8 cellular contexts compared by ENCODE assay signal in the genomic region with DNA sequence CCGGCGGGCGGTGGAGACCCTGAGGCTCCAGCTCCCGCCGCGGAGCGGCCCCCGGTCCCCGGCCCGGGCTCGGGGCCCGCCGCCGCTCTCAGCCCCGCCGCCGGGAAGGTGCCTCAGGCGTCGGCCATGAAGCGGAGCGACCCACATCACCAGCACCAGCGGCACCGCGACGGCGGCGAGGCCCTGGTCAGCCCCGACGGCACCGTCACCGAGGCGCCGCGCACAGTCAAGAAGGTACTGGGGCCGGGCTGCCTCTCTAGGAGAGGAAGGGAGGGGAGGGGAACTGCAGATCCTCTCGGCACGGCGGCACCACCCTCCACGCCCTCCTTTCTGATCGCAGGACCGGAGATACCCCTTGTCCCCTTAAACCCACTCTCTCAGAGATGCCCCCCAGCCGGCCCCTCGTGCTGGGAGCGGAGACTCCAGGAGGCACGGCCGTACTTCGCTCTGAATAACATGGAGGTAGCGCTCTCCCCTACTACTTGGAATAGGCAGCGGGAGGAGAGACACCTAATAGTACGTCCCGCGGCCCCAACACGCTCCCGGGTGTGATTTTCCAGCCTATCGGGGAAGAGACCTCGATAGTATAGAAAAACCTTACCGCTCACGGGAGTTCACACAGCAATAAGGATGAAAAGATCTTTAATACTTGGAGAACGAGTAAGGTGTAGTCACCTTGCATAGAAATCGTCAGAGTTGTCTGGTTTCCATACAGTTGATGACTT. TPM values are rescaled to one million over a fixed set of nuclear protein-coding genes. Genes with fewer than 3 reads are reported as not detected.
A peak's percentile ranks its signal among the peaks of the same experiment; 100 is the strongest.
DNase-seq lines count a peak whose midpoint lies in the region; ATAC-seq, FAIRE-seq and TF ChIP-seq lines count a peak whose summit lies in the region.

No MANE protein-coding gene starts in this region.

- H3K27ac ChIP-seq in endothelial cell of umbilical vein (ENCODE audit: insufficient read depth, low read depth, low read length) = peak overlapping the region; percentile 10

- H3K4me1 Mint-ChIP-seq in activated CD8-positive, alpha-beta memory T cell treated with anti-CD3 and anti-CD28 coated beads, Interleukin-2, amount 10 ng/mL, durations not matched to agents 7 days and 5 days = peaks cover 30% of the 10 kb centered on the region

- intact Hi-C loops in endothelial cell of umbilical vein (cut with micrococcal nuclease) = loop anchor here (1.0 kb wide), 1 partner anchor 46 kb away; no protein-coding TSS in a partner anchor

- H3K27me3 Mint-ChIP-seq in activated CD8-positive, alpha-beta memory T cell treated with anti-CD3 and anti-CD28 coated beads, Interleukin-2, amount 10 ng/mL, durations not matched to agents 7 days and 5 days = no peaks in the 10 kb centered on the region

- H4K20me1 ChIP-seq in endothelial cell of umbilical vein (replicated peaks; ENCODE audit: control insufficient read depth, extremely low read depth, insufficient read depth, low read length) = no peaks in the 10 kb centered on the region

- H2AFZ ChIP-seq in endothelial cell of umbilical vein (ENCODE audit: low read depth, low read length) = peak overlapping the region; percentile 92

- TF ChIP-seq POLR2A in endothelial cell of umbilical vein (IDR thresholded peaks at IDR 0.05; ENCODE audit: low read depth, low read length) = peak; percentile 46

- peak; percentile 13 for ATAC-seq in GM18870 (IDR thresholded peaks at IDR 0.05; ENCODE audit: unreplicated experiment)
- peak; percentile 16 for ATAC-seq in HG03108 (IDR thresholded peaks at IDR 0.05; ENCODE audit: unreplicated experiment)
- peak; percentile 52 for ATAC-seq in activated CD8-positive, alpha-beta memory T cell treated with anti-CD3 and anti-CD28 coated beads, Interleukin-2, amount 10 ng/mL, durations not matched to agents 7 days and 5 days

- dilution Hi-C loops in endothelial cell of umbilical vein (cut with MboI; ENCODE audit: extremely low pct_ligation_motif_present, low sequenced_read_pairs) = no loop called here

- H3K4me1 ChIP-seq in endothelial cell of umbilical vein (ENCODE audit: control insufficient read depth, extremely low read depth, insufficient read depth, low read length) (peaks cover 22% of the 10 kb centered on the region), mucosa of stomach (ENCODE audit: control insufficient read depth, insufficient read depth, low read length) (peaks cover 13% of the 10 kb centered on the region)

- H3K4me3 Mint-ChIP-seq in activated CD8-positive, alpha-beta memory T cell treated with anti-CD3 and anti-CD28 coated beads, Interleukin-2, amount 10 ng/mL, durations not matched to agents 7 days and 5 days = peak overlapping the region; percentile 88

- H3K27me3 ChIP-seq in endothelial cell of umbilical vein (ENCODE audit: control insufficient read depth in 2 of 2, insufficient read depth in 2 of 2, low read length in 2 of 2) (no peaks in the 10 kb centered on the region), mucosa of stomach (ENCODE audit: control insufficient read depth, insufficient read depth, low read length) (no peaks in the 10 kb centered on the region)

- in situ Hi-C loops in ACHN (cut with HindIII; ENCODE audit: low pct_ligation_motif_present, low pct_unique_long_range_greater_than_20kb, low sequenced_read_pairs) = no loop called here

- FAIRE-seq in endothelial cell of umbilical vein (lab: Jason Lieb, UNC) = no peak

- no TSS peak for BruUV-seq in endothelial cell of umbilical vein (replicated peaks; lab: Mats Ljungman, UMichigan)

- H3K4me2 ChIP-seq in endothelial cell of umbilical vein (ENCODE audit: insufficient read depth, low read length) = peak overlapping the region; percentile 79

- DNase-seq in ACHN (peak; percentile 61), NCI-H748 (lab: John Stamatoyannopoulos, UW; ENCODE audit: unreplicated experiment) (peak; percentile 71), endothelial cell of umbilical vein (ENCODE audit: low read depth, low spot score) (peak; percentile 72)
- peak; percentile 74 for DNase-seq in activated CD8-positive, alpha-beta memory T cell treated with anti-CD3 and anti-CD28 coated beads, Interleukin-2, amount 10 ng/mL, durations not matched to agents 7 days and 5 days
- peak; percentile 22 for DNase-seq in stimulated activated CD8-positive, alpha-beta memory T cell treated with anti-CD3 and anti-CD28 coated beads, Interleukin-7, amount 100 ng/mL, for 24 hours (ENCODE audit: low read depth)

- H3K27ac Mint-ChIP-seq in activated CD8-positive, alpha-beta memory T cell treated with anti-CD3 and anti-CD28 coated beads, Interleukin-2, amount 10 ng/mL, durations not matched to agents 7 days and 5 days = peak overlapping the region; percentile 83

- peaks cover 2% of the 10 kb centered on the region for H3K79me2 ChIP-seq in endothelial cell of umbilical vein (ENCODE audit: control insufficient read depth, insufficient read depth, low read length)

- H3K4me3 ChIP-seq in endothelial cell of umbilical vein (replicated peaks in 1 of 3; ENCODE audit: insufficient read depth in 1 of 3, low read depth in 1 of 3, low read length in 3 of 3) (peak overlapping the region; percentile 74 to 94 (median 79)), mucosa of stomach (ENCODE audit: low read length) (peak overlapping the region; percentile 24)

- no peaks in the 10 kb centered on the region for H3K36me3 ChIP-seq in endothelial cell of umbilical vein (ENCODE audit: control insufficient read depth in 2 of 2, extremely low read depth in 1 of 2, insufficient read depth in 2 of 2, low read length in 2 of 2)
- H3K36me3 ChIP-seq in mucosa of stomach (ENCODE audit: control insufficient read depth, insufficient read depth, low read length) = no peaks in the 10 kb centered on the region

- H3K9ac ChIP-seq in endothelial cell of umbilical vein (replicated peaks; ENCODE audit: extremely low read depth, insufficient read depth, low read length) (peak overlapping the region; percentile 76), mucosa of stomach (ENCODE audit: low read length) (peak overlapping the region; percentile 47)

- TF ChIP-seq CTCF in endothelial cell of umbilical vein (IDR thresholded peaks at IDR 0.05; ENCODE audit: extremely low read depth in 1 of 2, insufficient read depth in 1 of 2, low read depth in 1 of 2, low read length in 2 of 2) = no peak

- no peaks in the 10 kb centered on the region for H3K9me3 Mint-ChIP-seq in activated CD8-positive, alpha-beta memory T cell treated with anti-CD3 and anti-CD28 coated beads, Interleukin-2, amount 10 ng/mL, durations not matched to agents 7 days and 5 days (ENCODE audit: low read depth)

- no peaks in the 10 kb centered on the region for H3K9me1 ChIP-seq in endothelial cell of umbilical vein (replicated peaks; ENCODE audit: control insufficient read depth, extremely low read depth, insufficient read depth, low read length)

- CTCF ChIA-PET in activated CD8-positive, alpha-beta memory T cell treated with anti-CD3 and anti-CD28 coated beads, Interleukin-2, amount 10 ng/mL, durations not matched to agents 7 days and 5 days (lab: Charles Lee) = interaction anchor here (0.8 to 10.9 kb wide), 11 partner anchors 7 to 600 kb away, joined by 3 to 232 read pairs (median 4); no protein-coding TSS in a partner anchor
- CTCF ChIA-PET in endothelial cell of umbilical vein (lab: Charles Lee) = interaction anchor here (0.7 to 1.7 kb wide), 19 partner anchors 8 to 422 kb away, joined by 3 to 16 read pairs (median 4); no protein-coding TSS in a partner anchor

- no peaks in the 10 kb centered on the region for H3K36me3 Mint-ChIP-seq in activated CD8-positive, alpha-beta memory T cell treated with anti-CD3 and anti-CD28 coated beads, Interleukin-2, amount 10 ng/mL, durations not matched to agents 7 days and 5 days

- POLR2A ChIA-PET in endothelial cell of umbilical vein (lab: Charles Lee) = interaction anchor here (0.6 kb wide), 1 partner anchor 675 kb away, joined by 5 read pairs; no protein-coding TSS in a partner anchor

- no peaks in the 10 kb centered on the region for H3K9me3 ChIP-seq in endothelial cell of umbilical vein (replicated peaks; ENCODE audit: control insufficient read depth, insufficient read depth, low read length)
- no peaks in the 10 kb centered on the region for H3K9me3 ChIP-seq in mucosa of stomach (ENCODE audit: control insufficient read depth, low read length)

TF ChIP-seq in endothelial cell of umbilical vein, 7 proteins besides CTCF, POLR2A, EP300 and RAD21 (continues in another document):
- TF ChIP-seq MYC (IDR thresholded peaks at IDR 0.05; ENCODE audit: low read depth, low read length) = no peak
- TF ChIP-seq GATA2 (IDR thresholded peaks at IDR 0.05; ENCODE audit: insufficient read depth, insufficient read length, low read depth, low read length) = no peak
- TF ChIP-seq MAX (IDR thresholded peaks at IDR 0.05; ENCODE audit: insufficient read depth, insufficient read length) = no peak
- no peak for TF ChIP-seq EZH2 (IDR thresholded peaks at IDR 0.05; ENCODE audit: borderline replicate concordance, low read depth, low read length, severe bottlenecking)

RNA-seq across cellular contexts. Expression of gene AHCYL2, which starts 0.5 kb away (rescaled TPM):
- 10 to 100 TPM; 12.7 to 12.8 TPM for total RNA-seq in activated CD8-positive, alpha-beta memory T cell treated with anti-CD3 and anti-CD28 coated beads, Interleukin-2, amount 10 ng/mL, durations not matched to agents 7 days and 5 days
- total RNA-seq in endothelial cell of umbilical vein = 11.0 and 13.5 TPM in 2 replicates
- 10.0 and 10.8 TPM in 2 replicates for polyA plus RNA-seq in endothelial cell of umbilical vein
- 7.9 and 8.7 TPM in 2 replicates for polyA plus RNA-seq in endothelial cell of umbilical vein (2011; cell fraction: cytosol; rRNA removed)
- polyA plus RNA-seq in endothelial cell of umbilical vein (2011; cell fraction: nucleus; rRNA removed) = 24.8 and 25.7 TPM in 2 replicates
- 12.2 and 13.3 TPM in 2 replicates for polyA plus RNA-seq in endothelial cell of umbilical vein (2012)
- 25.6 and 27.4 TPM in 2 replicates for polyA minus RNA-seq in endothelial cell of umbilical vein
- 10.4 TPM for polyA minus RNA-seq in endothelial cell of umbilical vein (2011; cell fraction: cytosol; rRNA and poly(A)+ RNA removed)
- 13.8 and 22.9 TPM in 2 replicates for polyA minus RNA-seq in endothelial cell of umbilical vein (2011; cell fraction: nucleus; rRNA and poly(A)+ RNA removed)

RNA-seq across cellular contexts. Expression of gene SMO, which starts 36.9 kb away (rescaled TPM):
- total RNA-seq in activated CD8-positive, alpha-beta memory T cell treated with anti-CD3 and anti-CD28 coated beads, Interleukin-2, amount 10 ng/mL, durations not matched to agents 7 days and 5 days = under 1 TPM in 1 of 2 experiments, not detected in 1; 0.07 TPM
- total RNA-seq in endothelial cell of umbilical vein = 13.0 and 13.2 TPM in 2 replicates
- polyA plus RNA-seq in endothelial cell of umbilical vein = 16.4 and 16.5 TPM in 2 replicates
- 10.2 and 12.0 TPM in 2 replicates for polyA plus RNA-seq in endothelial cell of umbilical vein (2011; cell fraction: cytosol; rRNA removed)
- 27.0 and 29.9 TPM in 2 replicates for polyA plus RNA-seq in endothelial cell of umbilical vein (2011; cell fraction: nucleus; rRNA removed)
- 7.3 and 12.4 TPM in 2 replicates for polyA plus RNA-seq in endothelial cell of umbilical vein (2012)
- polyA minus RNA-seq in endothelial cell of umbilical vein = 20.3 and 27.1 TPM in 2 replicates
- polyA minus RNA-seq in endothelial cell of umbilical vein (2011; cell fraction: cytosol; rRNA and poly(A)+ RNA removed) = not detected
- 8.1 and 9.0 TPM in 2 replicates for polyA minus RNA-seq in endothelial cell of umbilical vein (2011; cell fraction: nucleus; rRNA and poly(A)+ RNA removed)

Comparison
In these comparisons a context has a peak if more than half of its experiments do, and no peak if none do; other contexts are left out.
1. Peak in every context shown above with its lines: DNase-seq, ATAC-seq, H3K4me3 ChIP-seq and H3K27ac ChIP-seq.
2. DNase-seq: peak in every context shown above with its lines; median percentile 74 in activated CD8-positive, alpha-beta memory T cell treated with anti-CD3 and anti-CD28 coated beads, Interleukin-2, amount 10 ng/mL, durations not matched to agents 7 days and 5 days; 72 in endothelial cell of umbilical vein; 71 in NCI-H748; 61 in ACHN; 22 in stimulated activated CD8-positive, alpha-beta memory T cell treated with anti-CD3 and anti-CD28 coated beads, Interleukin-7, amount 100 ng/mL, for 24 hours.
3. RNA of gene SMO, which starts 36.9 kb away (total RNA-seq): 13.0 to 13.2 TPM in endothelial cell of umbilical vein; 0.07 TPM in activated CD8-positive, alpha-beta memory T cell treated with anti-CD3 and anti-CD28 coated beads, Interleukin-2, amount 10 ng/mL, durations not matched to agents 7 days and 5 days; every median in the first group is over 10 times any median in the second.